20 cellular contexts compared by ENCODE assay signal in the genomic region with DNA sequence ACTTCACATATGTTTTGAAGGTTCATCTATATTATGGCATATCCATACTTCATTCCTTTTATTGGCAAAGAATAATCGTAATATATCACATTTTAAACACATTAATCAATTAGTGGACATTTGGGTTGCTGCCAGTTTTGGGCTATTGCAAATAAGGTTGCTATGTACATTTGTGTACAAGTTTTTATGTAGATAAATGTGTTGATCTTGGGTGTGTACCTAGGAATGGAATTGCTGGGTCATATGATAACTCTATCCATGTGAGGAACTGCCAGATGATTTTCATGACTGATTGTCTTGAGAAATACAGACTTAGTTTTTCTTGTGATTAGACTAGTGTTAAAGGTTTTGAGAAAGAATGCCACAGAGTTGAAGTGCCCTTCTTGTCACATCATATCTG.
"Had no signal": no experiment of that assay in that cellular context is flagged by ENCODE, and none has a peak within 500 bp of the region (broad histone marks: within the 10 kb centered on the region; RNA-seq: fewer than 3 reads in every experiment).

No MANE protein-coding gene starts in this region.

- H3K27ac ChIP-seq: epithelial cell of prostate, esophagus squamous epithelium, heart left ventricle, tibial artery, upper lobe of left lung, vagina had no signal

- H3K9me3 ChIP-seq: esophagus squamous epithelium, heart left ventricle, mucosa of descending colon, tibial artery, upper lobe of left lung, vagina had no signal

- H3K36me3 ChIP-seq: esophagus squamous epithelium, tibial artery, upper lobe of left lung, vagina had no signal

- DNase-seq: effector memory CD8-positive, alpha-beta T cell; esophagus squamous epithelium; heart left ventricle; hippocampal formation; kidney glomerular epithelial cell; mammary epithelial cell; mucosa of descending colon; naive thymus-derived CD8-positive, alpha-beta T cell; posterior cingulate gyrus; stimulated activated CD4-positive, alpha-beta T cell treated with anti-CD3 and anti-CD28 coated beads, Interleukin-4, amount 100 ng/mL, for 24 hours; tibial artery; upper lobe of left lung had no signal

- H3K27me3 ChIP-seq: esophagus squamous epithelium, heart left ventricle, tibial artery, upper lobe of left lung, vagina had no signal

- H3K4me1 ChIP-seq: esophagus squamous epithelium, heart left ventricle, tibial artery, upper lobe of left lung, vagina had no signal

- H3K27me3 Mint-ChIP-seq: dendritic cell treated with granulocyte-macrophage colony-stimulating factor and Interleukin-4, amounts not matched to agents 40 ng/mL and 50 ng/mL, for 4 days; effector memory CD8-positive, alpha-beta T cell; naive thymus-derived CD8-positive, alpha-beta T cell; stimulated activated memory B cell treated with anti-CD40 and anti-IgM and Interleukin-4, amounts not matched to agents 10 μg/mL and 1 μg/mL and 100 μg/mL, for 72 hours; stimulated activated naive CD8-positive, alpha-beta T cell treated with anti-CD3 and anti-CD28 coated beads, Interleukin-15, Interleukin-2, amounts not matched to agents 100 ng/mL and 50 ng/mL, for 24 hours had no signal

- H3K4me3 ChIP-seq: esophagus squamous epithelium, heart left ventricle, mucosa of descending colon, tibial artery, upper lobe of left lung, vagina had no signal

- H3K4me3 Mint-ChIP-seq: dendritic cell treated with granulocyte-macrophage colony-stimulating factor and Interleukin-4, amounts not matched to agents 40 ng/mL and 50 ng/mL, for 4 days; effector memory CD8-positive, alpha-beta T cell; naive thymus-derived CD8-positive, alpha-beta T cell; neural crest cell; stimulated activated memory B cell treated with anti-CD40 and anti-IgM and Interleukin-4, amounts not matched to agents 10 μg/mL and 1 μg/mL and 100 μg/mL, for 72 hours; stimulated activated naive CD8-positive, alpha-beta T cell treated with anti-CD3 and anti-CD28 coated beads, Interleukin-15, Interleukin-2, amounts not matched to agents 100 ng/mL and 50 ng/mL, for 24 hours had no signal

- H3K4me1 Mint-ChIP-seq: naive thymus-derived CD8-positive, alpha-beta T cell; neural crest cell; stimulated activated memory B cell treated with anti-CD40 and anti-IgM and Interleukin-4, amounts not matched to agents 10 μg/mL and 1 μg/mL and 100 μg/mL, for 72 hours had no signal

- H3K27ac Mint-ChIP-seq: dendritic cell treated with granulocyte-macrophage colony-stimulating factor and Interleukin-4, amounts not matched to agents 40 ng/mL and 50 ng/mL, for 4 days; effector memory CD8-positive, alpha-beta T cell; naive thymus-derived CD8-positive, alpha-beta T cell; stimulated activated memory B cell treated with anti-CD40 and anti-IgM and Interleukin-4, amounts not matched to agents 10 μg/mL and 1 μg/mL and 100 μg/mL, for 72 hours; stimulated activated naive CD8-positive, alpha-beta T cell treated with anti-CD3 and anti-CD28 coated beads, Interleukin-15, Interleukin-2, amounts not matched to agents 100 ng/mL and 50 ng/mL, for 24 hours had no signal

- ATAC-seq: effector memory CD8-positive, alpha-beta T cell; heart left ventricle; left lobe of liver; mucosa of descending colon; naive thymus-derived CD8-positive, alpha-beta T cell; sciatic nerve; stimulated activated memory B cell treated with anti-CD40 and anti-IgM and Interleukin-4, amounts not matched to agents 10 μg/mL and 1 μg/mL and 100 μg/mL, for 72 hours had no signal

- H3K9me3 Mint-ChIP-seq: dendritic cell treated with granulocyte-macrophage colony-stimulating factor and Interleukin-4, amounts not matched to agents 40 ng/mL and 50 ng/mL, for 4 days; effector memory CD8-positive, alpha-beta T cell; naive thymus-derived CD8-positive, alpha-beta T cell; stimulated activated memory B cell treated with anti-CD40 and anti-IgM and Interleukin-4, amounts not matched to agents 10 μg/mL and 1 μg/mL and 100 μg/mL, for 72 hours; stimulated activated naive CD8-positive, alpha-beta T cell treated with anti-CD3 and anti-CD28 coated beads, Interleukin-15, Interleukin-2, amounts not matched to agents 100 ng/mL and 50 ng/mL, for 24 hours had no signal
